ENCODE assay signal across 8 cellular contexts in the genomic region with DNA sequence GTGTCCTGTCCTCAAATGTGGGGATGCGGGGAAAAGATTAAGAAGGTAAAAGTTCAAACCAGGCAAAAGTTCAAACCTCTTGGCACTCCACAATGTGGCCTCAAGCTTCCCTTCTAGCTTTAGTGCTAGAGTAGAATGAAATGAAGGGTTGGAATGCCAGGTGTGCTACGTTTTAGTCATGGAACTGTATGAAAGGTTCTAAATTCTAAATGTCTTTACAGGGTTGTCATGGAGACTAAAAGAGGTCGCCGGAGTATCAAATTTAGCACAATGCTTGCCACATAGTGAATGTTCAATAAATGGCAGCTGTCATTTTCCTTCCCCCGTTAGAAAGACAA. TPM values are rescaled to one million over a fixed set of nuclear protein-coding genes. Genes with fewer than 3 reads are reported as not detected.
A peak's percentile ranks its signal among the peaks of the same experiment; 100 is the strongest.
DNase-seq lines count a peak whose midpoint lies in the region; ATAC-seq, FAIRE-seq and TF ChIP-seq lines count a peak whose summit lies in the region.

No MANE protein-coding gene starts in this region.

- peak overlapping the region; percentile 49 for H3K4me3 ChIP-seq in AG09309 (ENCODE audit: control insufficient read depth, low read depth, low read length)
- H3K4me3 ChIP-seq in Jurkat, Clone E6-1 (ENCODE audit: low read length): peak overlapping the region; percentile 54; the same call in 1 of the 2 replicates
- peak overlapping the region; percentile 39 to 79 (median 62) for H3K4me3 ChIP-seq in dorsolateral prefrontal cortex

- H3K27ac Mint-ChIP-seq in natural killer cell treated with Interleukin-12 subunit alpha and Interleukin-12 subunit beta and Interleukin-15 and Interleukin-18, amount 100 ng/mL, for 72 hours: peak overlapping the region; percentile 66 to 69

- H3K36me3 Mint-ChIP-seq in natural killer cell treated with Interleukin-12 subunit alpha and Interleukin-12 subunit beta and Interleukin-15 and Interleukin-18, amount 100 ng/mL, for 72 hours: no peaks in the 10 kb centered on the region

- H3K27ac ChIP-seq in dorsolateral prefrontal cortex: peak overlapping the region in 33 of 59 donors; percentile 9 to 88 (median 74)

- peaks cover 32 to 35% of the 10 kb centered on the region in 2 donors for H3K4me1 Mint-ChIP-seq in natural killer cell treated with Interleukin-12 subunit alpha and Interleukin-12 subunit beta and Interleukin-15 and Interleukin-18, amount 100 ng/mL, for 72 hours (ENCODE audit: low read depth in 2 of 2)

- H3K4me3 Mint-ChIP-seq in natural killer cell treated with Interleukin-12 subunit alpha and Interleukin-12 subunit beta and Interleukin-15 and Interleukin-18, amount 100 ng/mL, for 72 hours: peak overlapping the region; percentile 91

- no peaks in the 10 kb centered on the region for H3K27me3 ChIP-seq in dorsolateral prefrontal cortex

- H3K27me3 Mint-ChIP-seq in natural killer cell treated with Interleukin-12 subunit alpha and Interleukin-12 subunit beta and Interleukin-15 and Interleukin-18, amount 100 ng/mL, for 72 hours: peaks cover 0 to 9% of the 10 kb centered on the region in 2 donors

- DNase-seq in AG09309 (ENCODE audit: low read depth) (no peak), dorsolateral prefrontal cortex (no peak), frontal cortex (ENCODE audit: low spot score in 2 of 2) (no peak), NCI-H2029 treated with DMSO at 0.1 percent for 48 hours (lab: John Stamatoyannopoulos, UW) (no peak)
- DNase-seq in Jurkat, Clone E6-1 (ENCODE audit: low read depth, low spot score): no peak
- DNase-seq in natural killer cell treated with Interleukin-12 subunit alpha and Interleukin-12 subunit beta and Interleukin-15 and Interleukin-18, amount 100 ng/mL, for 72 hours (ENCODE audit: low spot score): no peak

- no peaks in the 10 kb centered on the region for H3K9me3 Mint-ChIP-seq in natural killer cell treated with Interleukin-12 subunit alpha and Interleukin-12 subunit beta and Interleukin-15 and Interleukin-18, amount 100 ng/mL, for 72 hours

- no peak for ATAC-seq in natural killer cell treated with Interleukin-12 subunit alpha and Interleukin-12 subunit beta and Interleukin-15 and Interleukin-18, amount 100 ng/mL, for 72 hours
- ATAC-seq in GM21825 (IDR thresholded peaks at IDR 0.05; ENCODE audit: unreplicated experiment): no peak
- no peak for ATAC-seq in HG03378 (IDR thresholded peaks at IDR 0.05; ENCODE audit: unreplicated experiment)

- no peak for TF ChIP-seq CTCF in AG09309 (IDR thresholded peaks at IDR 0.05; ENCODE audit: control insufficient read depth, insufficient read depth, low read depth, low read length, missing control alignments)
- TF ChIP-seq CTCF in dorsolateral prefrontal cortex (IDR thresholded peaks at IDR 0.05 in 54 of 56, conservative IDR thresholded peaks at IDR 0.05 in 2 of 56; ENCODE audit: low read depth in 1 of 56, partially characterized antibody in 56 of 56): no peak

- intact Hi-C loops in dorsolateral prefrontal cortex (cut with DNase I): loop anchor here (1.0 to 10.0 kb wide), 6 partner anchors 131 to 281 kb away; a partner anchor contains a TSS

- FAIRE-seq in frontal cortex (lab: Jason Lieb, UNC): no peak

RNA-seq across cellular contexts. Expression of a gene that starts 57.2 kb away (rescaled TPM):
- polyA plus RNA-seq in Jurkat, Clone E6-1 (2012; ENCODE audit: insufficient read depth, insufficient read length): 17.1 TPM
- total RNA-seq in dorsolateral prefrontal cortex (100 to 1,000 TPM in 1 of 120 experiments, 10 to 100 TPM in 119; 24.3 to 104 (median 44.2) TPM), frontal cortex (31.4 TPM)
- 10 to 100 TPM; 19.8 to 27.3 TPM for total RNA-seq in natural killer cell treated with Interleukin-12 subunit alpha and Interleukin-12 subunit beta and Interleukin-15 and Interleukin-18, amount 100 ng/mL, for 72 hours
